ENCODE assay signal across 8 cellular contexts in the genomic region with DNA sequence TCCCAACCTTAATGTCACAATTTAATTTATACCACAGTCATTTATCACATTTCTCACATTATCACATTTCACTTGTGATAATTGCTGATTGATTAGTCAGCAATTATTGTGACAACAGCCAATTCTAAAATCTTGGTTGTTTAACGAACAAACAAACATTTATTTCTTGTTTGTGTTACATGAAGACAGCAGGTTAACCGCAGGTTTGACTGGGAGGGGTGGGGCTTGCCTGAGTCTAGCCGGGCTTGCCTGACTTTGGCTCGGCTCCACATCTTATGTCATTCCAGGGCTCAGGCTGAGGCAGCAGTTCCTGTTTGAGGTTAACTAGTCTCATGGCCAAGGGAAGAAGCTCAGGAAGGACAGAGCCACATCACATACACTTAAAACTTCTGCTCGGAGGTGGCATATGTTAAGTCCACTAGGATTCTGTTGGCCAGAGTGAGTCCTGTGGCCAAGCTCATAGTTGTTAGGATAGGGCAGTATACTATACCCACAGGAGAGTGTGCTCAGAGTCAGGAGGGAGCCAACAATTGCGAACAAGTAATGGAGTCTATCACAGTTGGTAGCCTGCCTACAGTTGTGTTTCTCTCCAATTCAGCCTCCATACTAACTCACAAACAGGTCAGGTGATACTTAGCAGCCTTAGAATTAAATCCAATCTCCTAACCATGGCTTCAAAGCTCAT.
A peak's percentile ranks its signal among the peaks of the same experiment; 100 is the strongest.
DNase-seq lines count a peak whose midpoint lies in the region; ATAC-seq, FAIRE-seq and TF ChIP-seq lines count a peak whose summit lies in the region.

No MANE protein-coding gene starts in this region.

- H3K9ac ChIP-seq in BLaER1 treated with 17β-estradiol and CSF1 and Interleukin-3, amounts not matched to agents 10 nM and 100 nM = no peak overlapping the region; a peak in 3 of 22 replicates

- no peaks in the 10 kb centered on the region for H3K27me3 ChIP-seq in BLaER1 treated with 17β-estradiol and CSF1 and Interleukin-3, amounts not matched to agents 10 nM and 100 nM
- no peaks in the 10 kb centered on the region for H3K27me3 ChIP-seq in dorsolateral prefrontal cortex

- peak; percentile 23 for FAIRE-seq in H54 (lab: Jason Lieb, UNC)

- peak overlapping the region in 9 of 11 experiments; percentile 11 to 67 (median 39); a peak in 14 of 22 replicates for H3K27ac ChIP-seq in BLaER1 treated with 17β-estradiol and CSF1 and Interleukin-3, amounts not matched to agents 10 nM and 100 nM
- H3K27ac ChIP-seq in dorsolateral prefrontal cortex = peak overlapping the region in 2 of 59 donors; percentile 6 to 33

- H4K20me1 ChIP-seq in BLaER1 treated with 17β-estradiol and CSF1 and Interleukin-3, amounts not matched to agents 10 nM and 100 nM = no peaks in the 10 kb centered on the region

- peaks cover 49 to 77% (median 55%) of the 10 kb centered on the region in 10 experiments for H3K4me1 ChIP-seq in BLaER1 treated with 17β-estradiol and CSF1 and Interleukin-3, amounts not matched to agents 10 nM and 100 nM
- no peaks in the 10 kb centered on the region for H3K4me1 ChIP-seq in mucosa of descending colon (ENCODE audit: low read depth)

- DNase-seq in H54 (ENCODE audit: insufficient read length, low spot score) = peak; percentile 9
- DNase-seq in NOMO-1 (lab: John Stamatoyannopoulos, UW; ENCODE audit: unreplicated experiment in 2 of 2) = peak; percentile 59 to 72
- peak in 6 of 10 donors; percentile 7 to 54 (median 45) for DNase-seq in dorsolateral prefrontal cortex
- peak; percentile 81 to 89 (median 83) for DNase-seq in mucosa of descending colon
- DNase-seq in NCI-H187 (lab: John Stamatoyannopoulos, UW) = no peak
- no peak for DNase-seq in GM19238 (ENCODE audit: insufficient read length, low spot score)

- H3K4me2 ChIP-seq in BLaER1 treated with 17β-estradiol and CSF1 and Interleukin-3, amounts not matched to agents 10 nM and 100 nM = peak overlapping the region; percentile 66 to 94 (median 76)

- ATAC-seq in mucosa of descending colon = peak; percentile 99
- ATAC-seq in GM18858 (IDR thresholded peaks at IDR 0.05; ENCODE audit: unreplicated experiment) = no peak

- peaks cover 12 to 35% (median 30%) of the 10 kb centered on the region in 11 experiments; a peak in 20 of 22 replicates for H3K9me3 ChIP-seq in BLaER1 treated with 17β-estradiol and CSF1 and Interleukin-3, amounts not matched to agents 10 nM and 100 nM (replicated peaks in 1 of 11)
- H3K9me3 ChIP-seq in mucosa of descending colon = no peaks in the 10 kb centered on the region

- no peak for TF ChIP-seq CTCF in dorsolateral prefrontal cortex (IDR thresholded peaks at IDR 0.05 in 54 of 56, conservative IDR thresholded peaks at IDR 0.05 in 2 of 56; ENCODE audit: low read depth in 1 of 56, partially characterized antibody in 56 of 56)
- TF ChIP-seq CTCF in mucosa of descending colon (IDR thresholded peaks at IDR 0.05) = no peak

- intact Hi-C loops in dorsolateral prefrontal cortex (cut with DNase I) (no loop called here), mucosa of descending colon (cut with DNase I, micrococcal nuclease) (no loop called here)

- H3K4me3 ChIP-seq in BLaER1 treated with 17β-estradiol and CSF1 and Interleukin-3, amounts not matched to agents 10 nM and 100 nM = no peak overlapping the region
- H3K4me3 ChIP-seq in dorsolateral prefrontal cortex = no peak overlapping the region
- H3K4me3 ChIP-seq in mucosa of descending colon = no peak overlapping the region

- TF ChIP-seq POLR2A in H54 (IDR thresholded peaks at IDR 0.05; ENCODE audit: low read depth, low read length) = no peak

- no peaks in the 10 kb centered on the region for H3K36me3 ChIP-seq in BLaER1 treated with 17β-estradiol and CSF1 and Interleukin-3, amounts not matched to agents 10 nM and 100 nM
- H3K36me3 ChIP-seq in mucosa of descending colon (ENCODE audit: low read depth) = no peaks in the 10 kb centered on the region

Comparison
In these comparisons a context has a peak if more than half of its experiments do, and no peak if none do; other contexts are left out.
1. DNase-seq: peak in H54 (single experiment), NOMO-1 (2 of 2), dorsolateral prefrontal cortex (6 of 10) and mucosa of descending colon (3 of 3); none in NCI-H187 (0 of 2) and GM19238 (single experiment).